Comparison of ENCODE assay signal across 25 cellular contexts in the genomic region with DNA sequence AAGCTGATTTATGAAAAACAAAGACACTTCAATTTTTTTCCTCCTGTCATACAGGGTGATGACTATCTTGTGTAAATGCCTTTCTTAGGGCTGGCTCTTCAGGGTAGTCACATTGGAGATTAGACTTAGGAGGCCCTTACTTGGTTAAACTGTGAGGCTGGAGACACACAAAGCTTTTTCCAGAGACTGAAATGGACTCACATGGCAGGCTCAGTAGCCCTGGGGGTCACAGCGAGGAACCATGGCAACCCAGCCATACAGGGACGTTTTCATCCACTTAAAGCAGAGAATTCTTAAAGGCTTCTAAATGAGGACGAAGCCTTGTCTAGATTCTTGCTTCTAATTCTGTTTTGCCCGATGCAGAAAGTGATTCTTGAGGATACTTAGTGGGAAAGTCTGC. TPM values are rescaled to one million over a fixed set of nuclear protein-coding genes. Genes with fewer than 3 reads are reported as not detected.
DNase-seq lines count a peak whose midpoint lies in the region; ATAC-seq and TF ChIP-seq lines count a peak whose summit lies in the region.
"Had no signal": no experiment of that assay in that cellular context is flagged by ENCODE, and none has a peak within 500 bp of the region (broad histone marks: within the 10 kb centered on the region; RNA-seq: fewer than 3 reads in every experiment).

No MANE protein-coding gene starts in this region.

- no peak overlapping the region for H3K27ac Mint-ChIP-seq in endodermal cell
- H3K27ac Mint-ChIP-seq: activated T-helper 1 cell treated with anti-CD3 and anti-CD28 coated beads, Interleukin-12 subunit alpha, Interleukin-12 subunit beta, Interleukin-2, Interleukin-4 antibody, amounts not matched to agents 30 ng/mL and 10 ng/mL and 1 ng/mL, durations not matched to agents 14 hours and 24 hours and 36 hours had no signal

- H3K36me3 ChIP-seq in BE2C = no peaks in the 10 kb centered on the region; the same call in 1 of the 2 replicates
- H3K36me3 ChIP-seq in endodermal cell (ENCODE audit: control insufficient read depth, insufficient read depth, low read length) = no peaks in the 10 kb centered on the region
- H3K36me3 ChIP-seq in neural cell (ENCODE audit: insufficient read depth, low read length) = no peaks in the 10 kb centered on the region
- no peaks in the 10 kb centered on the region for H3K36me3 ChIP-seq in WERI-Rb-1
- no peaks in the 10 kb centered on the region for H3K36me3 ChIP-seq in spleen
- H3K36me3 ChIP-seq: MG63, pancreas, right atrium auricular region, SJSA1, thyroid gland had no signal

- peak overlapping the region; percentile 39 for H3K4me3 ChIP-seq in BE2C (ENCODE audit: low read depth, low read length)
- H3K4me3 ChIP-seq in endodermal cell (ENCODE audit: low read length) = no peak overlapping the region
- peak overlapping the region; percentile 0 for H3K4me3 ChIP-seq in neural cell (ENCODE audit: low read length)
- H3K4me3 ChIP-seq in WERI-Rb-1 (ENCODE audit: low read depth, low read length) = no peak overlapping the region
- no peak overlapping the region for H3K4me3 ChIP-seq in spleen
- H3K4me3 ChIP-seq: K562, MG63, pancreas, right atrium auricular region, SJSA1, thyroid gland had no signal

- H3K4me2 ChIP-seq in neural cell (ENCODE audit: low read length) = peak overlapping the region; percentile 6

- ATAC-seq in sciatic nerve = no peak
- ATAC-seq: K562; pancreas; stimulated activated naive CD8-positive, alpha-beta T cell treated with anti-CD3 and anti-CD28 coated beads, Interleukin-15, amount 100 ng/mL, for 72 hours had no signal

- WGBS in endodermal cell (ENCODE audit: insufficient coverage in 1 of 2, insufficient read length in 1 of 2), 2 experiments = 62 to 76% methylated on average over 4 of the region's 4 CpGs
- WGBS in spleen, 5 donors = 42 to 50% (median 44%) methylated on average over 4 of the region's 4 CpGs

- H3K4me1 ChIP-seq in BE2C (peaks cover 14% of the 10 kb centered on the region), endodermal cell (ENCODE audit: control insufficient read depth, insufficient read depth, low read length) (peaks cover 4% of the 10 kb centered on the region), spleen (peaks cover 0 to 14% (median 0%) of the 10 kb centered on the region in 6 donors)
- H3K4me1 ChIP-seq: pancreas, right atrium auricular region, thyroid gland had no signal

- peaks cover 31% of the 10 kb centered on the region for H3K27me3 Mint-ChIP-seq in endodermal cell (ENCODE audit: insufficient read depth)

- H3K36me3 Mint-ChIP-seq in endodermal cell (ENCODE audit: low read depth) = no peaks in the 10 kb centered on the region

- H3K9ac ChIP-seq in endodermal cell (ENCODE audit: extremely low read depth, low read length, poor library complexity, severe bottlenecking) (no peak overlapping the region), neural cell (ENCODE audit: low read length) (no peak overlapping the region)

- TF ChIP-seq CTCF in BE2C (IDR thresholded peaks at IDR 0.05; ENCODE audit: low read depth, low read length) (no peak), endodermal cell (conservative IDR thresholded peaks at IDR 0.05) (no peak), neural cell (IDR thresholded peaks at IDR 0.05; ENCODE audit: poor library complexity, severe bottlenecking) (no peak), WERI-Rb-1 (IDR thresholded peaks at IDR 0.05; ENCODE audit: low read depth, low read length) (no peak), spleen (IDR thresholded peaks at IDR 0.05 in 8 of 11, conservative IDR thresholded peaks at IDR 0.05 in 3 of 11) (no peak)

- peaks cover 4% of the 10 kb centered on the region for H3F3A ChIP-seq in neural cell (ENCODE audit: insufficient read depth, low read length, poor library complexity, severe bottlenecking)

- H3K4me3 Mint-ChIP-seq in endodermal cell = no peak overlapping the region
- H3K4me3 Mint-ChIP-seq: activated T-helper 1 cell treated with anti-CD3 and anti-CD28 coated beads, Interleukin-12 subunit alpha, Interleukin-12 subunit beta, Interleukin-2, Interleukin-4 antibody, amounts not matched to agents 30 ng/mL and 10 ng/mL and 1 ng/mL, durations not matched to agents 14 hours and 24 hours and 36 hours; stimulated activated naive CD8-positive, alpha-beta T cell treated with anti-CD3 and anti-CD28 coated beads, Interleukin-15, amount 100 ng/mL, for 72 hours had no signal

- peaks cover 25% of the 10 kb centered on the region for H3K4me1 Mint-ChIP-seq in endodermal cell
- H3K4me1 Mint-ChIP-seq: stimulated activated naive CD8-positive, alpha-beta T cell treated with anti-CD3 and anti-CD28 coated beads, Interleukin-15, amount 100 ng/mL, for 72 hours had no signal

- no peaks in the 10 kb centered on the region for H3K9me3 Mint-ChIP-seq in endodermal cell
- H3K9me3 Mint-ChIP-seq: activated T-helper 1 cell treated with anti-CD3 and anti-CD28 coated beads, Interleukin-12 subunit alpha, Interleukin-12 subunit beta, Interleukin-2, Interleukin-4 antibody, amounts not matched to agents 30 ng/mL and 10 ng/mL and 1 ng/mL, durations not matched to agents 14 hours and 24 hours and 36 hours; stimulated activated naive CD8-positive, alpha-beta T cell treated with anti-CD3 and anti-CD28 coated beads, Interleukin-15, amount 100 ng/mL, for 72 hours had no signal

- TF ChIP-seq POLR2A in spleen (IDR thresholded peaks at IDR 0.05) = no peak

- H3K9me2 ChIP-seq in neural cell (ENCODE audit: insufficient read depth, low read length) = no peaks in the 10 kb centered on the region

- intact Hi-C loops in sciatic nerve (cut with DNase I) (no loop called here), spleen (cut with DNase I; ENCODE audit: low total_unique reads) (no loop called here)

- H4K20me1 ChIP-seq in neural cell (ENCODE audit: insufficient read depth) = no peaks in the 10 kb centered on the region

- no peak for TF ChIP-seq EP300 in neural cell (conservative IDR thresholded peaks at IDR 0.05; ENCODE audit: poor library complexity, severe bottlenecking)

- H3K79me2 ChIP-seq in neural cell (replicated peaks; ENCODE audit: insufficient read depth, low read length) = no peaks in the 10 kb centered on the region

- H3K27me3 ChIP-seq in BE2C = no peaks in the 10 kb centered on the region
- H3K27me3 ChIP-seq in endodermal cell (ENCODE audit: control insufficient read depth, insufficient read depth, low read length, poor library complexity, severe bottlenecking) = peaks cover 52% of the 10 kb centered on the region
- no peaks in the 10 kb centered on the region for H3K27me3 ChIP-seq in neural cell (ENCODE audit: insufficient read depth, low read depth, low read length)
- no peaks in the 10 kb centered on the region for H3K27me3 ChIP-seq in WERI-Rb-1 (ENCODE audit: insufficient read depth, low read depth, severe bottlenecking)
- peaks cover 0 to 31% (median 0%) of the 10 kb centered on the region in 7 donors for H3K27me3 ChIP-seq in spleen (replicated peaks in 1 of 7)
- H3K27me3 ChIP-seq: MG63, right atrium auricular region, SJSA1, thyroid gland had no signal

- H3K27ac ChIP-seq in endodermal cell (ENCODE audit: low read depth, low read length) (peak overlapping the region; percentile 71), neural cell (ENCODE audit: low read length) (peak overlapping the region; percentile 46), WERI-Rb-1 (no peak overlapping the region), spleen (no peak overlapping the region)
- H3K27ac ChIP-seq: pancreas, right atrium auricular region, SJSA1, thyroid gland had no signal

- peak overlapping the region; percentile 7 for H2AFZ ChIP-seq in neural cell (ENCODE audit: low read depth, low read length)

- no peak for TF ChIP-seq RAD21 in neural cell (conservative IDR thresholded peaks at IDR 0.05)

- DNase-seq in BE2C (peak; percentile 47), NCI-H2227 (lab: John Stamatoyannopoulos, UW; ENCODE audit: unreplicated experiment) (peak; percentile 71), endodermal cell (no peak), NCI-H748 (lab: John Stamatoyannopoulos, UW; ENCODE audit: unreplicated experiment) (no peak), WERI-Rb-1 (no peak), sciatic nerve (ENCODE audit: low spot score) (no peak), spleen (no peak)
- DNase-seq: activated CD4-positive, alpha-beta T cell treated with anti-CD3 and anti-CD28 coated beads for 48 hours; activated naive CD4-positive, alpha-beta T cell treated with anti-CD3 and anti-CD28 coated beads, Interleukin-2, amount 50 U/mL, for 16 hours; caudate nucleus; EL; kidney glomerular epithelial cell; mammary epithelial cell; MG63; NCI-H2029 treated with DMSO at 0.1 percent for 48 hours; NCI-H510A; pancreas; stimulated activated naive CD8-positive, alpha-beta T cell treated with anti-CD3 and anti-CD28 coated beads, Interleukin-15, amount 100 ng/mL, for 72 hours; thyroid gland had no signal

- no peaks in the 10 kb centered on the region for H3K9me3 ChIP-seq in BE2C
- peaks cover 5% of the 10 kb centered on the region for H3K9me3 ChIP-seq in endodermal cell (ENCODE audit: control insufficient read depth, low read length)
- peaks cover 4% of the 10 kb centered on the region for H3K9me3 ChIP-seq in neural cell (ENCODE audit: low read length)
- no peaks in the 10 kb centered on the region for H3K9me3 ChIP-seq in WERI-Rb-1 (ENCODE audit: severe bottlenecking)
- H3K9me3 ChIP-seq in spleen = peaks cover 0 to 14% (median 9%) of the 10 kb centered on the region in 8 donors
- H3K9me3 ChIP-seq: MG63, pancreas, SJSA1, thyroid gland had no signal

TF ChIP-seq in neural cell, 6 proteins besides CTCF, POLR2A, EP300 and RAD21 (continues in another document):
- TF ChIP-seq POLR2AphosphoS5 (IDR thresholded peaks at IDR 0.05) = no peak
- TF ChIP-seq SMC3 (conservative IDR thresholded peaks at IDR 0.05; ENCODE audit: poor library complexity) = no peak

RNA-seq across cellular contexts. Expression of gene ZDBF2, which starts 57.3 kb away (rescaled TPM):
- 9.6 TPM for polyA plus RNA-seq in BE2C (2012; ENCODE audit: insufficient read depth, insufficient read length, low read depth)
- total RNA-seq in endodermal cell (10 to 100 TPM; 14.1 to 27.0 TPM), sciatic nerve (23.8 TPM), spleen (10 to 100 TPM in 6 of 7 donors, 1 to 10 TPM in 1; 8.6 to 14.7 (median 13.4) TPM)
- 17.0 TPM for polyA plus RNA-seq in endodermal cell (2013, experiment 1 of 2)
- polyA plus RNA-seq in endodermal cell (2013, experiment 2 of 2) = 17.5 TPM
- polyA plus RNA-seq in neural cell (21.9 and 23.4 TPM in 2 replicates), spleen (1 to 10 TPM; 1.2 to 1.3 (median 1.2) TPM)
- polyA minus RNA-seq in neural cell = 67.9 and 78.0 TPM in 2 replicates
- total RNA-seq: HT-29 had no signal

RNA-seq across cellular contexts. Expression of gene EEF1B2, which starts 57.5 kb away (rescaled TPM):
- 362 TPM for polyA plus RNA-seq in BE2C (2012; ENCODE audit: insufficient read depth, insufficient read length, low read depth)
- total RNA-seq in endodermal cell (100 to 1,000 TPM; 518 to 562 TPM), sciatic nerve (315 TPM), spleen (100 to 1,000 TPM; 351 to 658 (median 504) TPM)
- polyA plus RNA-seq in endodermal cell (2013, experiment 1 of 2) = 620 TPM
- polyA plus RNA-seq in endodermal cell (2013, experiment 2 of 2) = 612 TPM
- polyA plus RNA-seq in neural cell (454 and 551 TPM in 2 replicates), spleen (1,000 to 10,000 TPM; 1,430 to 1,930 (median 1,673) TPM)
- 175 and 194 TPM in 2 replicates for polyA minus RNA-seq in neural cell

RNA-seq across cellular contexts. Expression of gene NDUFS1, which starts 57.9 kb away (rescaled TPM):
- polyA plus RNA-seq in BE2C (2012; ENCODE audit: insufficient read depth, insufficient read length, low read depth) = 64.8 TPM
- total RNA-seq in endodermal cell (10 to 100 TPM; 88.3 to 91.5 TPM), sciatic nerve (73.7 TPM), spleen (10 to 100 TPM; 62.6 to 93.6 (median 66.5) TPM)
- 66.8 TPM for polyA plus RNA-seq in endodermal cell (2013, experiment 1 of 2)
- 54.6 TPM for polyA plus RNA-seq in endodermal cell (2013, experiment 2 of 2)
- polyA plus RNA-seq in neural cell (113 and 124 TPM in 2 replicates), spleen (10 to 100 TPM in 2 of 3 donors, 1 to 10 TPM in 1; 9.0 to 15.0 (median 13.4) TPM)
- polyA minus RNA-seq in neural cell = 105 and 168 TPM in 2 replicates

Comparison
In these comparisons a context has a peak if more than half of its experiments do, and no peak if none do; other contexts are left out.
1. DNase-seq: peak in BE2C (single experiment) and NCI-H2227 (single experiment); none in endodermal cell (single experiment), NCI-H748 (single experiment), WERI-Rb-1 (single experiment), sciatic nerve (single experiment) and spleen (single experiment).
2. H3K4me3 ChIP-seq: peak in BE2C (single experiment) and neural cell (single experiment); none in endodermal cell (single experiment), WERI-Rb-1 (single experiment) and spleen (0 of 8).
3. H3K27ac ChIP-seq: peak in endodermal cell (single experiment) and neural cell (single experiment); none in WERI-Rb-1 (single experiment) and spleen (0 of 8).